Comparison of ENCODE assay signal across 17 cellular contexts in the genomic region with DNA sequence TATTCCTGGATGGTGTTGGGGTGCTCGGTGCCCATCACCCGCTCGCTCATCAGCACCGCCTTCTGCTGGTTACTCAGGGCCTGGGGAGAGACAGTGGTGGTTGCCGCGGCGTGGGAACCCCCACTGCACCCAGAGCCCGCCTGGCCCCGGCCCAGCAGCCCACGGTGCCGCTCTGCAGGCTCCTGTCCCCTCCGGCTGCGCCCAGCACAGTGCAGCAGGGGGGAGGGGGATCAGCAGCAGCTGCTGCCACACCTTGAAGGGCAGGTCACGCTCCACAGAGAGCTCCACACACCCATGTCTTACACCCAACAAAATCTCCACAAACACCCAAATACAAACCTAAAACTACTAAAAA. TPM values are rescaled to one million over a fixed set of nuclear protein-coding genes. Genes with fewer than 3 reads are reported as not detected.
DNase-seq lines count a peak whose midpoint lies in the region; ATAC-seq, FAIRE-seq and TF ChIP-seq lines count a peak whose summit lies in the region.
"Had no signal": no experiment of that assay in that cellular context is flagged by ENCODE, and none has a peak within 500 bp of the region (broad histone marks: within the 10 kb centered on the region; RNA-seq: fewer than 3 reads in every experiment).

No MANE protein-coding gene starts in this region.

- H3K4me3 ChIP-seq in HepG2 (replicated peaks in 1 of 3; ENCODE audit: insufficient read depth in 1 of 3, low read depth in 2 of 3, low read length in 3 of 3) (no peak overlapping the region), right lobe of liver (no peak overlapping the region), testis (no peak overlapping the region), mucosa of descending colon (no peak overlapping the region)
- H3K4me3 ChIP-seq: PC-9 had no signal

- H3K9ac ChIP-seq in HepG2 (ENCODE audit: insufficient read depth, low read depth, low read length) = no peak overlapping the region

- H3K4me1 ChIP-seq in HepG2 (ENCODE audit: insufficient read depth, low read length) (no peaks in the 10 kb centered on the region), right lobe of liver (no peaks in the 10 kb centered on the region), testis (peaks cover 13% of the 10 kb centered on the region), mucosa of descending colon (ENCODE audit: low read depth) (no peaks in the 10 kb centered on the region)

- DNase-seq in HepG2 (ENCODE audit: low spot score) = no peak
- no peak for DNase-seq in right lobe of liver
- peak; percentile 24 for DNase-seq in GM20000 (ENCODE audit: low spot score)
- peak; percentile 6 for DNase-seq in hepatic stellate cell (ENCODE audit: low spot score)
- peak; percentile 12 for DNase-seq in testis
- no peak for DNase-seq in mucosa of descending colon
- DNase-seq: DMS53, Karpas-422, NCI-H1105 treated with DMSO at 0.1 percent for 48 hours, NCI-H774, PC-9, SHP77 had no signal

- H2AFZ ChIP-seq in HepG2 (ENCODE audit: low read length) = no peak overlapping the region
- H2AFZ ChIP-seq: PC-9 had no signal

- H3K9me3 ChIP-seq in HepG2 (ENCODE audit: low read length) (no peaks in the 10 kb centered on the region), right lobe of liver (no peaks in the 10 kb centered on the region), testis (no peaks in the 10 kb centered on the region), mucosa of descending colon (no peaks in the 10 kb centered on the region)

- ATAC-seq in HepG2 (no peak), right lobe of liver (no peak), GM18498 (IDR thresholded peaks at IDR 0.05; ENCODE audit: unreplicated experiment) (no peak), mucosa of descending colon (no peak), GM21723 (IDR thresholded peaks at IDR 0.05; ENCODE audit: unreplicated experiment) (no peak)

- no peak for FAIRE-seq in HepG2 (lab: Jason Lieb, UNC)
- FAIRE-seq: H54 had no signal

- WGBS in HepG2 (ENCODE audit: low lambda C conversion rate) = 99% methylated on average over 14 of the region's 14 CpGs
- WGBS in right lobe of liver (ENCODE audit: insufficient coverage, low coverage, low lambda C conversion rate, missing lambda C conversion rate) = no CpG with 5 or more reads among the region's 14 CpGs
- WGBS in testis, 2 donors = 78% methylated on average over 14 of the region's 14 CpGs; no CpG with 5 or more reads in 1 of the 2 donors

- no peak overlapping the region for H3K27ac ChIP-seq in HepG2 (ENCODE audit: extremely low read length, insufficient read depth, low read length)
- no peak overlapping the region for H3K27ac ChIP-seq in right lobe of liver
- H3K27ac ChIP-seq in testis = no peak overlapping the region
- H3K27ac ChIP-seq: PC-9 had no signal

- TF ChIP-seq CTCF in HepG2 (CRISPR knock-in tag; IDR thresholded peaks at IDR 0.05) (no peak), right lobe of liver (IDR thresholded peaks at IDR 0.05) (no peak), GM20000 (IDR thresholded peaks at IDR 0.05; ENCODE audit: extremely low read depth, missing control alignments) (no peak), testis (IDR thresholded peaks at IDR 0.05) (no peak), mucosa of descending colon (IDR thresholded peaks at IDR 0.05) (no peak)

- no peaks in the 10 kb centered on the region for H3K27me3 ChIP-seq in HepG2 (ENCODE audit: control insufficient read depth in 1 of 2, insufficient read depth in 2 of 2, low read length in 2 of 2)
- no peaks in the 10 kb centered on the region for H3K27me3 ChIP-seq in right lobe of liver
- H3K27me3 ChIP-seq in testis = no peaks in the 10 kb centered on the region

- TF ChIP-seq EP300 in HepG2 (IDR thresholded peaks at IDR 0.05; ENCODE audit: low read depth in 2 of 2, low read length in 2 of 2) = no peak
- TF ChIP-seq EP300 in HepG2 (CRISPR knock-in tag; IDR thresholded peaks at IDR 0.05; ENCODE audit: borderline replicate concordance) = no peak

- peaks cover 6% of the 10 kb centered on the region; the same call in 1 of the 2 replicates for H4K20me1 ChIP-seq in HepG2 (ENCODE audit: insufficient read depth, low read length)

- in situ Hi-C loops in HepG2 (cut with HindIII; ENCODE audit: extremely low pct_ligation_motif_present, low pct_unique_long_range_greater_than_20kb) = no loop called here

- POLR2A ChIA-PET in HepG2 (lab: Yijun Ruan, JAX) = no interaction called here

- no peak for TF ChIP-seq POLR2A in HepG2 (IDR thresholded peaks at IDR 0.05; ENCODE audit: insufficient read depth in 1 of 2, low read depth in 2 of 2, low read length in 2 of 2)
- TF ChIP-seq POLR2A in right lobe of liver (IDR thresholded peaks at IDR 0.05) = no peak
- no peak for TF ChIP-seq POLR2A in testis (IDR thresholded peaks at IDR 0.05)

- no peak overlapping the region for H3K4me2 ChIP-seq in HepG2 (ENCODE audit: low read depth, low read length)
- H3K4me2 ChIP-seq: PC-9 had no signal

- no peak for TF ChIP-seq RAD21 in HepG2 (CRISPR knock-in tag; IDR thresholded peaks at IDR 0.05)

- H3K36me3 ChIP-seq in HepG2 (replicated peaks in 1 of 2; ENCODE audit: control insufficient read depth in 1 of 2, insufficient read depth in 2 of 2, low read length in 2 of 2) (peaks cover 37 to 48% of the 10 kb centered on the region in 2 experiments; a peak in 4 of 5 replicates), right lobe of liver (peaks cover 0 to 78% (median 39%) of the 10 kb centered on the region in 4 donors), testis (ENCODE audit: low read depth, missing control alignments) (no peaks in the 10 kb centered on the region), mucosa of descending colon (ENCODE audit: low read depth) (peaks cover 12% of the 10 kb centered on the region)

- CTCF ChIA-PET in HepG2 (lab: Yijun Ruan, JAX; ENCODE audit: low intra/inter-chr PET ratio, low total read pairs) = no interaction called here

- no peaks in the 10 kb centered on the region for H3K79me2 ChIP-seq in HepG2 (ENCODE audit: insufficient read depth, low read length)

- intact Hi-C loops in HepG2 (cut with micrococcal nuclease; ENCODE audit: unreplicated experiment) = no loop called here
- intact Hi-C loops in right lobe of liver (cut with DNase I) = no loop called here
- intact Hi-C loops in testis (cut with DNase I; ENCODE audit: low total_unique reads) = no loop called here
- intact Hi-C loops in mucosa of descending colon (cut with DNase I, micrococcal nuclease) = no loop called here

- BruUV-seq in HepG2 (replicated peaks; lab: Mats Ljungman, UMichigan) = no TSS peak

RNA-seq across cellular contexts. Expression of a gene that starts 18.8 kb away (rescaled TPM):
- 49.8 and 60.5 TPM in 2 replicates for total RNA-seq in HepG2 (2016; rRNA removed; fragmentation: Illumina TruSeq; extraction: Trizol)
- total RNA-seq in HepG2 (2016; cell fraction: cytosol; rRNA removed; fragmentation: Illumina TruSeq; extraction: Trizol; ENCODE audit: low read depth) = 11.3 and 11.7 TPM in 2 replicates
- total RNA-seq in HepG2 (2016; cell fraction: insoluble cytoplasmic fraction; rRNA removed; fragmentation: Illumina TruSeq; extraction: Trizol) = 45.0 and 62.9 TPM in 2 replicates
- total RNA-seq in HepG2 (2016; cell fraction: membrane; rRNA removed; fragmentation: Illumina TruSeq; extraction: Trizol) = 16.8 and 17.9 TPM in 2 replicates
- total RNA-seq in HepG2 (2016; cell fraction: nucleus; rRNA removed; fragmentation: Illumina TruSeq; extraction: Trizol) = 62.8 and 64.0 TPM in 2 replicates
- polyA plus RNA-seq in HepG2 (2011; rRNA removed) = 30.9 and 45.5 TPM in 2 replicates
- 12.6 and 25.6 TPM in 2 replicates for polyA plus RNA-seq in HepG2 (2011; cell fraction: cytosol; rRNA removed)
- 461 and 635 TPM in 2 replicates for polyA plus RNA-seq in HepG2 (2011; cell fraction: nucleus; rRNA removed)
- 51.7 and 79.2 TPM in 2 replicates for polyA plus RNA-seq in HepG2 (2012)
- polyA plus RNA-seq in HepG2 (2016; cell fraction: cytosol; fragmentation: Illumina TruSeq; extraction: Trizol; ENCODE audit: low read depth) = 3.2 and 3.5 TPM in 2 replicates
- 34.8 and 48.7 TPM in 2 replicates for polyA plus RNA-seq in HepG2 (2016; cell fraction: insoluble cytoplasmic fraction; fragmentation: Illumina TruSeq; extraction: Trizol; ENCODE audit: low read depth)
- polyA plus RNA-seq in HepG2 (2016; cell fraction: membrane; fragmentation: Illumina TruSeq; extraction: Trizol; ENCODE audit: low read depth) = 7.2 and 8.4 TPM in 2 replicates
- polyA plus RNA-seq in HepG2 (2016; cell fraction: nucleus; fragmentation: Illumina TruSeq; extraction: Trizol; ENCODE audit: insufficient read depth, low read depth) = 175 and 188 TPM in 2 replicates
- 37.7 and 94.5 TPM in 2 replicates for polyA minus RNA-seq in HepG2 (2011; rRNA and poly(A)+ RNA removed; ENCODE audit: low replicate concordance)
- polyA minus RNA-seq in HepG2 (2011; cell fraction: cytosol; rRNA and poly(A)+ RNA removed) = 30.1 and 31.9 TPM in 2 replicates
- 48.6 and 55.4 TPM in 2 replicates for polyA minus RNA-seq in HepG2 (2011; cell fraction: nucleus; rRNA and poly(A)+ RNA removed)
- total RNA-seq in right lobe of liver = 100 to 1,000 TPM in 5 of 6 experiments, 10 to 100 TPM in 1; 88.9 to 224 (median 166) TPM
- total RNA-seq in testis = 100 to 1,000 TPM; 173 to 183 TPM
- 60.1 TPM for polyA plus RNA-seq in testis (ENCODE audit: insufficient read depth, low read depth, low replicate concordance)
- total RNA-seq in mucosa of descending colon = 100 to 1,000 TPM; 120 to 149 (median 145) TPM

RNA-seq across cellular contexts. Expression of a gene that starts 56.7 kb away (rescaled TPM):
- total RNA-seq in HepG2 (2016; rRNA removed; fragmentation: Illumina TruSeq; extraction: Trizol) (not detected in 2 replicates), right lobe of liver (not detected), testis (1 to 10 TPM; 3.9 to 4.0 TPM), mucosa of descending colon (1 to 10 TPM; 1.3 to 2.2 (median 2.2) TPM)
- not detected in 2 replicates for total RNA-seq in HepG2 (2016; cell fraction: cytosol; rRNA removed; fragmentation: Illumina TruSeq; extraction: Trizol; ENCODE audit: low read depth)
- total RNA-seq in HepG2 (2016; cell fraction: insoluble cytoplasmic fraction; rRNA removed; fragmentation: Illumina TruSeq; extraction: Trizol) = not detected in 2 replicates
- total RNA-seq in HepG2 (2016; cell fraction: membrane; rRNA removed; fragmentation: Illumina TruSeq; extraction: Trizol) = not detected in 2 replicates
- not detected in 2 replicates for total RNA-seq in HepG2 (2016; cell fraction: nucleus; rRNA removed; fragmentation: Illumina TruSeq; extraction: Trizol)
- polyA plus RNA-seq in HepG2 (2011; rRNA removed) (not detected in 2 replicates), testis (ENCODE audit: insufficient read depth, low read depth, low replicate concordance) (2.2 TPM)
- polyA plus RNA-seq in HepG2 (2011; cell fraction: cytosol; rRNA removed) = not detected in 2 replicates
- not detected in 2 replicates for polyA plus RNA-seq in HepG2 (2011; cell fraction: nucleus; rRNA removed)
- polyA plus RNA-seq in HepG2 (2012) = 0.04 TPM in 1 of 2 replicates, not detected in the other
- not detected in 2 replicates for polyA plus RNA-seq in HepG2 (2016; cell fraction: cytosol; fragmentation: Illumina TruSeq; extraction: Trizol; ENCODE audit: low read depth)
- not detected in 2 replicates for polyA plus RNA-seq in HepG2 (2016; cell fraction: insoluble cytoplasmic fraction; fragmentation: Illumina TruSeq; extraction: Trizol; ENCODE audit: low read depth)
- polyA plus RNA-seq in HepG2 (2016; cell fraction: membrane; fragmentation: Illumina TruSeq; extraction: Trizol; ENCODE audit: low read depth) = not detected in 2 replicates
- polyA plus RNA-seq in HepG2 (2016; cell fraction: nucleus; fragmentation: Illumina TruSeq; extraction: Trizol; ENCODE audit: insufficient read depth, low read depth) = not detected in 2 replicates
- 2.1 TPM in 1 of 2 replicates, not detected in the other for polyA minus RNA-seq in HepG2 (2011; rRNA and poly(A)+ RNA removed; ENCODE audit: low replicate concordance)
- not detected in 2 replicates for polyA minus RNA-seq in HepG2 (2011; cell fraction: cytosol; rRNA and poly(A)+ RNA removed)
- polyA minus RNA-seq in HepG2 (2011; cell fraction: nucleus; rRNA and poly(A)+ RNA removed) = not detected in 2 replicates
- total RNA-seq: NCI-H460 had no signal
- polyA plus RNA-seq: AG04450 had no signal

Comparison
In these comparisons a context has a peak if more than half of its experiments do, and no peak if none do; other contexts are left out.
1. DNase-seq: peak in GM20000 (single experiment), hepatic stellate cell (single experiment) and testis (single experiment); none in HepG2 (single experiment), right lobe of liver (0 of 3) and mucosa of descending colon (0 of 3).